In genomic region chr3:64417816-64418215, GRCh38 we compare ENCODE assay signal across 10 cellular contexts.
A peak's percentile ranks its signal among the peaks of the same experiment; 100 is the strongest.
DNase-seq lines count a peak whose midpoint lies in the region; ATAC-seq and TF ChIP-seq lines count a peak whose summit lies in the region.
"Had no signal": no experiment of that assay in that cellular context is flagged by ENCODE, and none has a peak within 500 bp of the region (broad histone marks: within the 10 kb centered on the region; RNA-seq: fewer than 3 reads in every experiment).

No MANE protein-coding gene starts in this region.

- H3K9ac ChIP-seq in BLaER1 treated with 17β-estradiol and CSF1 and Interleukin-3, amounts not matched to agents 10 nM and 100 nM: peak overlapping the region in 3 of 11 experiments; percentile 2 to 32 (median 22); a peak in 3 of 22 replicates
- no peak overlapping the region for H3K9ac ChIP-seq in adipocyte (ENCODE audit: low read length)

- H3K27ac ChIP-seq in BLaER1 treated with 17β-estradiol and CSF1 and Interleukin-3, amounts not matched to agents 10 nM and 100 nM: peak overlapping the region in 5 of 11 experiments; percentile 5 to 50 (median 17); a peak in 6 of 22 replicates
- no peak overlapping the region for H3K27ac ChIP-seq in A673 (ENCODE audit: low read depth, low read length, poor library complexity, severe bottlenecking)
- H3K27ac ChIP-seq: ovary had no signal

- POLR2A ChIA-PET in A673 (lab: Charles Lee; ENCODE audit: low non-redundant PET): no interaction called here

- H3K4me1 ChIP-seq in BLaER1 treated with 17β-estradiol and CSF1 and Interleukin-3, amounts not matched to agents 10 nM and 100 nM: peaks cover 0 to 10% (median 6%) of the 10 kb centered on the region in 10 experiments; a peak in 12 of 20 replicates
- H3K4me1 ChIP-seq in adipocyte (ENCODE audit: control insufficient read depth, insufficient read depth, low read length) (no peaks in the 10 kb centered on the region), A673 (ENCODE audit: insufficient read depth, low read length, poor library complexity, severe bottlenecking) (no peaks in the 10 kb centered on the region)

- peak; percentile 58 for DNase-seq in adipocyte (ENCODE audit: low read depth)
- peak; percentile 68 for DNase-seq in kidney tubule cell (ENCODE audit: low spot score)
- no peak for DNase-seq in A673 (ENCODE audit: low spot score)
- no peak for DNase-seq in Kasumi-1 (lab: John Stamatoyannopoulos, UW)
- DNase-seq: activated T-cell treated with anti-CD3 and anti-CD28 coated beads, Interleukin-2, amount 50 U/mL, for 4 hours; ovary had no signal

- H3K9me3 ChIP-seq in BLaER1 treated with 17β-estradiol and CSF1 and Interleukin-3, amounts not matched to agents 10 nM and 100 nM (replicated peaks in 1 of 11): no peaks in the 10 kb centered on the region
- H3K9me3 ChIP-seq in adipocyte (ENCODE audit: control insufficient read depth, low read length): no peaks in the 10 kb centered on the region
- no peaks in the 10 kb centered on the region for H3K9me3 ChIP-seq in A673 (ENCODE audit: low read depth, low read length, poor library complexity, severe bottlenecking)
- H3K9me3 ChIP-seq: ovary had no signal

- H3K36me3 ChIP-seq in BLaER1 treated with 17β-estradiol and CSF1 and Interleukin-3, amounts not matched to agents 10 nM and 100 nM: no peaks in the 10 kb centered on the region
- H3K36me3 ChIP-seq in adipocyte (ENCODE audit: control insufficient read depth, insufficient read depth, low read length, severe bottlenecking) (no peaks in the 10 kb centered on the region), A673 (ENCODE audit: insufficient read depth, low read length, poor library complexity, severe bottlenecking) (no peaks in the 10 kb centered on the region)
- H3K36me3 ChIP-seq: ovary had no signal

- H3K4me2 ChIP-seq in BLaER1 treated with 17β-estradiol and CSF1 and Interleukin-3, amounts not matched to agents 10 nM and 100 nM: peak overlapping the region in 6 of 11 experiments; percentile 0 to 37 (median 26); a peak in 5 of 22 replicates

- no peak for TF ChIP-seq CTCF in A673 (conservative IDR thresholded peaks at IDR 0.05; ENCODE audit: low read depth, low read length)

- no peaks in the 10 kb centered on the region for H4K20me1 ChIP-seq in BLaER1 treated with 17β-estradiol and CSF1 and Interleukin-3, amounts not matched to agents 10 nM and 100 nM

- H3K27me3 ChIP-seq in BLaER1 treated with 17β-estradiol and CSF1 and Interleukin-3, amounts not matched to agents 10 nM and 100 nM: no peaks in the 10 kb centered on the region
- peaks cover 1% of the 10 kb centered on the region for H3K27me3 ChIP-seq in adipocyte (replicated peaks; ENCODE audit: control insufficient read depth, insufficient read depth, low read length)
- no peaks in the 10 kb centered on the region for H3K27me3 ChIP-seq in A673 (replicated peaks; ENCODE audit: insufficient read depth, low read depth, low read length, poor library complexity)
- H3K27me3 ChIP-seq: ovary had no signal

- BruUV-seq in A673 (replicated peaks; lab: Mats Ljungman, UMichigan): no TSS peak

- H3K4me3 ChIP-seq in BLaER1 treated with 17β-estradiol and CSF1 and Interleukin-3, amounts not matched to agents 10 nM and 100 nM: no peak overlapping the region
- H3K4me3 ChIP-seq in adipocyte (ENCODE audit: low read length) (no peak overlapping the region), A673 (ENCODE audit: low read depth, low read length, poor library complexity, severe bottlenecking) (no peak overlapping the region)
- H3K4me3 ChIP-seq: ovary had no signal

- intact Hi-C loops in A673 (cut with micrococcal nuclease; ENCODE audit: unreplicated experiment): no loop called here

- peak; percentile 44 for ATAC-seq in HG02885 (IDR thresholded peaks at IDR 0.05; ENCODE audit: poor library complexity, unreplicated experiment)
- ATAC-seq in HG02571 (IDR thresholded peaks at IDR 0.05; ENCODE audit: unreplicated experiment): no peak
- no peak for ATAC-seq in GM19467 (IDR thresholded peaks at IDR 0.05; ENCODE audit: unreplicated experiment)
- ATAC-seq: activated T-cell treated with anti-CD3 and anti-CD28 coated beads, Interleukin-2, amount 50 U/mL, for 4 hours had no signal

- CTCF ChIA-PET in A673 (lab: Charles Lee): no interaction called here

Comparison
In these comparisons a context has a peak if more than half of its experiments do, and no peak if none do; other contexts are left out.
1. DNase-seq: peak in adipocyte (single experiment) and kidney tubule cell (single experiment); none in A673 (single experiment) and Kasumi-1 (0 of 2).